ENCODE assay signal across 21 cellular contexts in genomic region chr7:157719008-157719682, GRCh38.
"Had no signal": no experiment of that assay in that cellular context is flagged by ENCODE, and none has a peak within 500 bp of the region (broad histone marks: within the 10 kb centered on the region; RNA-seq: fewer than 3 reads in every experiment).

No MANE protein-coding gene starts in this region.

- DNase-seq: cerebellar nuclear complex; effector CD4-positive, alpha-beta T cell; foreskin fibroblast; gastrocnemius medialis; mammary epithelial cell; mesendoderm; midbrain; stimulated activated naive CD4-positive, alpha-beta T cell; stimulated activated naive CD8-positive, alpha-beta T cell treated with anti-CD3 and anti-CD28 coated beads, Interleukin-15, amount 100 ng/mL, for 72 hours; transverse colon had no signal

- H3K9ac ChIP-seq: parathyroid adenoma had no signal

- H3K4me1 ChIP-seq: gastrocnemius medialis, parathyroid adenoma, prostate gland, right atrium auricular region, suprapubic skin, transverse colon, vagina had no signal

- H3K9me3 Mint-ChIP-seq: stimulated activated naive CD8-positive, alpha-beta T cell treated with anti-CD3 and anti-CD28 coated beads, Interleukin-15, amount 100 ng/mL, for 72 hours had no signal

- H3K4me3 ChIP-seq: dorsolateral prefrontal cortex, gastrocnemius medialis, prostate gland, right atrium auricular region, suprapubic skin, transverse colon, vagina had no signal

- H3K27me3 ChIP-seq: dorsolateral prefrontal cortex, gastrocnemius medialis, right atrium auricular region, suprapubic skin, transverse colon, vagina had no signal

- H3K27ac Mint-ChIP-seq: endodermal cell; naive thymus-derived CD4-positive, alpha-beta T cell; stimulated activated naive CD8-positive, alpha-beta T cell treated with anti-CD3 and anti-CD28 coated beads, Interleukin-15, amount 100 ng/mL, for 72 hours had no signal

- H3K4me1 Mint-ChIP-seq: endodermal cell; naive thymus-derived CD4-positive, alpha-beta T cell; stimulated activated naive CD8-positive, alpha-beta T cell treated with anti-CD3 and anti-CD28 coated beads, Interleukin-15, amount 100 ng/mL, for 72 hours had no signal

- H2AFZ ChIP-seq: parathyroid adenoma had no signal

- H3K27ac ChIP-seq: dorsolateral prefrontal cortex, epithelial cell of prostate, gastrocnemius medialis, parathyroid adenoma, prostate gland, right atrium auricular region, suprapubic skin, transverse colon, vagina had no signal

- H3K9me3 ChIP-seq: gastrocnemius medialis, prostate gland, right atrium auricular region, suprapubic skin, transverse colon, vagina had no signal

- H3K36me3 Mint-ChIP-seq: naive thymus-derived CD4-positive, alpha-beta T cell had no signal

- ATAC-seq: esophagus mucosa; gastrocnemius medialis; naive thymus-derived CD4-positive, alpha-beta T cell; sciatic nerve; stimulated activated naive CD8-positive, alpha-beta T cell treated with anti-CD3 and anti-CD28 coated beads, Interleukin-15, amount 100 ng/mL, for 72 hours had no signal

- H3K36me3 ChIP-seq: gastrocnemius medialis, prostate gland, right atrium auricular region, suprapubic skin, transverse colon, vagina had no signal

- H3K4me3 Mint-ChIP-seq: endodermal cell; naive thymus-derived CD4-positive, alpha-beta T cell; stimulated activated naive CD8-positive, alpha-beta T cell treated with anti-CD3 and anti-CD28 coated beads, Interleukin-15, amount 100 ng/mL, for 72 hours had no signal
